8 cellular contexts compared by ENCODE assay signal in the genomic region with DNA sequence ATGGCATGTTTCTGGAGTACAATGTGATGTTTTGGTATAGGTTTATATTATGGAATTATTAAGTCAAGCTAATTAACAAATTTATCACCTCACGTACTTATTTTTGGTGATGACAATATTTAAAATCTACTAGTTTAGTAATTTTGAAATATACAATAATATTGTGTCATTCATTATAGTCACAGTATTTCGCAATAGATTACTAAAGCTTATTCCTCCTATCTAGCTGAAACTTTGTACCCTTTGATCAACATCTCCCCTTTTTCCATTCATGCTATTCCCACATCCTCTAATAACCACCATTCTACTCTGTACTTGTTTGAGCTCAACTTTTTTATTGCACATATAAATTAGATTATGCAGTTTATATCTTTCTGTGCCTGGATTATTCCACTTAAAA.
"Had no signal": no experiment of that assay in that cellular context is flagged by ENCODE, and none has a peak within 500 bp of the region (broad histone marks: within the 10 kb centered on the region; RNA-seq: fewer than 3 reads in every experiment).

No MANE protein-coding gene starts in this region.

- H3K27ac ChIP-seq: GM23248, KMS-11 had no signal

- H3K4me3 Mint-ChIP-seq: H9 had no signal

- H2AFZ ChIP-seq: GM23248 had no signal

- FAIRE-seq: H54, HTR-8/SVneo had no signal

- H3K4me2 ChIP-seq: KMS-11 had no signal

- H3K9ac ChIP-seq: GM23248, KMS-11 had no signal

- DNase-seq: GM23248, GOT3, H9, HCEC 1CT, KBM-7 had no signal

- H3K4me1 Mint-ChIP-seq: H9 had no signal

- H3K27ac Mint-ChIP-seq: H9 had no signal

- H3K4me3 ChIP-seq: GM23248 had no signal
